Comparison of ENCODE assay signal across 27 cellular contexts in the genomic region with DNA sequence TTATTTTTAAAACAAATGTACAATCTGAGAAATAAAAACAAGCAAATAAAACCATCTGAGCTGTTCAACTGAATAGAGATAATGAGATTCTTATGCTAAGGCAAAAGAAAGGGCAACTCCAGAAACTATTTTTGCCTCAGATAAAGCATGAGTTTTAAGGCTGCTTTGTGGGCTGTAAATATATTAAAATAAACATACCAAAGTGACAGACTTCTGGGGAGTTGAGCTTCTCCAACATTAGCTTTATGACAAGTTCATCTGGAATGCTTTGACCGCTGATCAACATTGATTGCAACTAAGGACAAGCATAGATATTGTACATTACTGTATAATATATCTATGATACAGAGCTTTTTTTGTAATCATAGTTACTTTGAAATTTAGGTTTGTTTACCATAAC. TPM values are rescaled to one million over a fixed set of nuclear protein-coding genes. Genes with fewer than 3 reads are reported as not detected.
DNase-seq lines count a peak whose midpoint lies in the region; ATAC-seq, FAIRE-seq and TF ChIP-seq lines count a peak whose summit lies in the region.
"Had no signal": no experiment of that assay in that cellular context is flagged by ENCODE, and none has a peak within 500 bp of the region (broad histone marks: within the 10 kb centered on the region; RNA-seq: fewer than 3 reads in every experiment).

No MANE protein-coding gene starts in this region.

- H3K27me3 Mint-ChIP-seq in progenitor cell of endocrine pancreas, result no peaks in the 10 kb centered on the region
- H3K27me3 Mint-ChIP-seq: CD4-positive, CD25-positive, alpha-beta regulatory T cell; IgD-negative memory B cell had no signal

- H2AK5ac ChIP-seq in mesenchymal stem cell (ENCODE audit: low read length, severe bottlenecking), result no peak overlapping the region

- no peak overlapping the region for H4K91ac ChIP-seq in mesenchymal stem cell (ENCODE audit: low read length)

- intact Hi-C loops in endothelial cell of umbilical vein (cut with micrococcal nuclease), result loop anchor here (1.0 kb wide), 1 partner anchor 123 kb away; no protein-coding TSS in a partner anchor

- DNase-seq in EH (ENCODE audit: low read depth), result peak; percentile 80
- peak; percentile 45 for DNase-seq in NCI-H226
- DNase-seq in endothelial cell of umbilical vein (ENCODE audit: low read depth, low spot score), result peak; percentile 29
- peak; percentile 58 for DNase-seq in mesenchymal stem cell
- DNase-seq in NCI-H524 treated with DMSO at 0.1 percent for 48 hours (lab: John Stamatoyannopoulos, UW), result no peak
- no peak for DNase-seq in progenitor cell of endocrine pancreas (ENCODE audit: low spot score, unreplicated experiment)
- DNase-seq: activated CD4-positive, alpha-beta T cell treated with anti-CD3 and anti-CD28 coated beads, Interleukin-2, amount 50 U/mL, for 1 hour; activated CD8-positive, alpha-beta memory T cell treated with anti-CD3 and anti-CD28 coated beads, Interleukin-2, amount 50 U/mL, for 4 hours; activated effector memory CD4-positive, alpha-beta T cell treated with Interleukin-2 at 50 U/mL for 16 hours; CD4-positive, CD25-positive, alpha-beta regulatory T cell; glutamatergic neuron; NCI-H1105 treated with DMSO at 0.1 percent for 48 hours; NCI-H2029 treated with DMSO at 0.1 percent for 48 hours; NCI-H345; stimulated activated CD4-positive, alpha-beta T cell treated with anti-CD3 and anti-CD28 coated beads, Interleukin-4, amount 100 ng/mL, for 1 hour; stimulated activated naive CD4-positive, alpha-beta T cell; uterus had no signal

- H4K8ac ChIP-seq in mesenchymal stem cell (ENCODE audit: low read length), result no peak overlapping the region

- no TSS peak for BruUV-seq in endothelial cell of umbilical vein (replicated peaks; lab: Mats Ljungman, UMichigan)

- peaks cover 40% of the 10 kb centered on the region for H3K4me1 ChIP-seq in endothelial cell of umbilical vein (ENCODE audit: control insufficient read depth, extremely low read depth, insufficient read depth, low read length)
- no peaks in the 10 kb centered on the region for H3K4me1 ChIP-seq in mesenchymal stem cell (ENCODE audit: control insufficient read depth, insufficient read depth, low read depth, low read length)
- H3K4me1 ChIP-seq: breast epithelium, esophagus muscularis mucosa, HAP-1, uterus had no signal

- no peak overlapping the region for H3K18ac ChIP-seq in mesenchymal stem cell (ENCODE audit: low read depth in 1 of 2, low read length in 2 of 2)

- H2AFZ ChIP-seq in endothelial cell of umbilical vein (ENCODE audit: low read depth, low read length) (no peak overlapping the region), mesenchymal stem cell (ENCODE audit: low read depth, low read length) (no peak overlapping the region)

- no peak overlapping the region for H3K4ac ChIP-seq in mesenchymal stem cell (ENCODE audit: low read depth in 1 of 2, low read length in 2 of 2)

- H3K23ac ChIP-seq in mesenchymal stem cell (ENCODE audit: low read length in 2 of 2), result no peak overlapping the region

- H3K9me3 ChIP-seq in endothelial cell of umbilical vein (replicated peaks; ENCODE audit: control insufficient read depth, insufficient read depth, low read length) (no peaks in the 10 kb centered on the region), mesenchymal stem cell (ENCODE audit: control insufficient read depth, low read length) (no peaks in the 10 kb centered on the region)
- H3K9me3 ChIP-seq: breast epithelium, esophagus muscularis mucosa, HAP-1, thoracic aorta, uterus had no signal

- H3K9ac ChIP-seq in endothelial cell of umbilical vein (replicated peaks; ENCODE audit: extremely low read depth, insufficient read depth, low read length), result peak overlapping the region; percentile 67
- H3K9ac ChIP-seq in mesenchymal stem cell (ENCODE audit: low read length), result no peak overlapping the region

- no peak for TF ChIP-seq CTCF in endothelial cell of umbilical vein (IDR thresholded peaks at IDR 0.05; ENCODE audit: extremely low read depth in 1 of 2, insufficient read depth in 1 of 2, low read depth in 1 of 2, low read length in 2 of 2)
- TF ChIP-seq CTCF in progenitor cell of endocrine pancreas (IDR thresholded peaks at IDR 0.05; ENCODE audit: unreplicated experiment), result no peak

- H3K14ac ChIP-seq in mesenchymal stem cell (ENCODE audit: low read length in 2 of 2), result no peak overlapping the region

- no CpG with 5 or more reads among the region's 1 CpG for WGBS in mesenchymal stem cell

- TF ChIP-seq POLR2A in endothelial cell of umbilical vein (IDR thresholded peaks at IDR 0.05; ENCODE audit: low read depth, low read length), result peak; percentile 17

- no peak overlapping the region for H3K4me3 Mint-ChIP-seq in progenitor cell of endocrine pancreas (ENCODE audit: low read depth)
- H3K4me3 Mint-ChIP-seq: CD4-positive, CD25-positive, alpha-beta regulatory T cell; IgD-negative memory B cell had no signal

- no peaks in the 10 kb centered on the region for H3K4me1 Mint-ChIP-seq in progenitor cell of endocrine pancreas (ENCODE audit: low read depth)

- H3K9me3 Mint-ChIP-seq in progenitor cell of endocrine pancreas (ENCODE audit: low read depth), result no peaks in the 10 kb centered on the region

- H3K27ac Mint-ChIP-seq in progenitor cell of endocrine pancreas, result no peak overlapping the region
- H3K27ac Mint-ChIP-seq: CD4-positive, CD25-positive, alpha-beta regulatory T cell; IgD-negative memory B cell had no signal

- no peak overlapping the region for H2BK5ac ChIP-seq in mesenchymal stem cell (ENCODE audit: low read depth, low read length, poor library complexity, severe bottlenecking)

- no peaks in the 10 kb centered on the region for H3K79me2 ChIP-seq in endothelial cell of umbilical vein (ENCODE audit: control insufficient read depth, insufficient read depth, low read length)

- dilution Hi-C loops in endothelial cell of umbilical vein (cut with MboI; ENCODE audit: extremely low pct_ligation_motif_present, low sequenced_read_pairs), result no loop called here

- ATAC-seq in GM21367 (IDR thresholded peaks at IDR 0.05; ENCODE audit: unreplicated experiment) (no peak), HG03159 (IDR thresholded peaks at IDR 0.05; ENCODE audit: unreplicated experiment) (no peak)

- peaks cover 9% of the 10 kb centered on the region for H3K36me3 Mint-ChIP-seq in progenitor cell of endocrine pancreas (ENCODE audit: insufficient read depth)

- H3K4me2 ChIP-seq in endothelial cell of umbilical vein (ENCODE audit: insufficient read depth, low read length) (peak overlapping the region; percentile 70), mesenchymal stem cell (ENCODE audit: low read length, poor library complexity, severe bottlenecking) (no peak overlapping the region)

- H3K27me3 ChIP-seq in endothelial cell of umbilical vein (ENCODE audit: control insufficient read depth in 2 of 2, insufficient read depth in 2 of 2, low read length in 2 of 2) (no peaks in the 10 kb centered on the region), mesenchymal stem cell (ENCODE audit: control insufficient read depth in 1 of 2, insufficient read depth in 1 of 2, low read length in 2 of 2) (no peaks in the 10 kb centered on the region)
- H3K27me3 ChIP-seq: breast epithelium, esophagus muscularis mucosa, uterus had no signal

- POLR2A ChIA-PET in endothelial cell of umbilical vein (lab: Charles Lee), result no interaction called here

- no peaks in the 10 kb centered on the region for H3K9me1 ChIP-seq in endothelial cell of umbilical vein (replicated peaks; ENCODE audit: control insufficient read depth, extremely low read depth, insufficient read depth, low read length)

- CTCF ChIA-PET in endothelial cell of umbilical vein (lab: Charles Lee), result interaction anchor here (1.2 to 1.6 kb wide), 6 partner anchors 8 to 368 kb away, joined by 3 to 11 read pairs (median 6); a partner anchor contains a TSS

- no peaks in the 10 kb centered on the region for H3K79me1 ChIP-seq in mesenchymal stem cell (replicated peaks; ENCODE audit: low read length, poor library complexity, severe bottlenecking)

- H2BK15ac ChIP-seq in mesenchymal stem cell (ENCODE audit: low read depth, poor library complexity, severe bottlenecking), result no peak overlapping the region

- H3K4me3 ChIP-seq in endothelial cell of umbilical vein (replicated peaks in 1 of 3; ENCODE audit: insufficient read depth in 1 of 3, low read depth in 1 of 3, low read length in 3 of 3) (no peak overlapping the region), mesenchymal stem cell (ENCODE audit: insufficient read depth in 1 of 2, low read depth in 1 of 2, low read length in 2 of 2) (no peak overlapping the region)
- H3K4me3 ChIP-seq: breast epithelium, coronary artery, esophagus muscularis mucosa, HAP-1, thoracic aorta, uterus had no signal

- H3K27ac ChIP-seq in endothelial cell of umbilical vein (ENCODE audit: insufficient read depth, low read depth, low read length), result peak overlapping the region; percentile 90
- no peak overlapping the region for H3K27ac ChIP-seq in mesenchymal stem cell (ENCODE audit: low read length, poor library complexity, severe bottlenecking)
- H3K27ac ChIP-seq: breast epithelium, coronary artery, esophagus muscularis mucosa, HL-60, thoracic aorta, uterus had no signal

- H2BK120ac ChIP-seq in mesenchymal stem cell (ENCODE audit: low read depth, low read length), result no peak overlapping the region

- H4K20me1 ChIP-seq in endothelial cell of umbilical vein (replicated peaks; ENCODE audit: control insufficient read depth, extremely low read depth, insufficient read depth, low read length), result no peaks in the 10 kb centered on the region

- H3K36me3 ChIP-seq in endothelial cell of umbilical vein (ENCODE audit: control insufficient read depth in 2 of 2, extremely low read depth in 1 of 2, insufficient read depth in 2 of 2, low read length in 2 of 2), result no peaks in the 10 kb centered on the region
- H3K36me3 ChIP-seq in mesenchymal stem cell (ENCODE audit: control insufficient read depth in 1 of 2, insufficient read depth in 2 of 2, low read depth in 1 of 2, low read length in 2 of 2), result no peaks in the 10 kb centered on the region
- H3K36me3 ChIP-seq: breast epithelium, HAP-1, thoracic aorta, uterus had no signal

- peak; percentile 4 for FAIRE-seq in endothelial cell of umbilical vein (lab: Jason Lieb, UNC)
- FAIRE-seq: D721Med had no signal

- no peak overlapping the region for H2BK12ac ChIP-seq in mesenchymal stem cell (ENCODE audit: low read length in 2 of 2)

RNA-seq across cellular contexts. Expression of a gene that starts 19.3 kb away (rescaled TPM):
- total RNA-seq in endothelial cell of umbilical vein (3.2 and 4.0 TPM in 2 replicates), progenitor cell of endocrine pancreas (12.8 and 16.4 TPM in 2 replicates)
- polyA plus RNA-seq in endothelial cell of umbilical vein, result 1.2 and 1.4 TPM in 2 replicates
- 1.7 TPM in 2 replicates for polyA plus RNA-seq in endothelial cell of umbilical vein (2011; cell fraction: cytosol; rRNA removed)
- 5.6 and 6.0 TPM in 2 replicates for polyA plus RNA-seq in endothelial cell of umbilical vein (2011; cell fraction: nucleus; rRNA removed)
- polyA plus RNA-seq in endothelial cell of umbilical vein (2012), result 2.7 and 5.0 TPM in 2 replicates
- polyA minus RNA-seq in endothelial cell of umbilical vein, result 2.4 and 3.3 TPM in 2 replicates
- polyA minus RNA-seq in endothelial cell of umbilical vein (2011; cell fraction: cytosol; rRNA and poly(A)+ RNA removed), result 1.4 TPM
- 7.4 and 8.6 TPM in 2 replicates for polyA minus RNA-seq in endothelial cell of umbilical vein (2011; cell fraction: nucleus; rRNA and poly(A)+ RNA removed)
- polyA plus RNA-seq in mesenchymal stem cell (2013, experiment 1 of 2), result 1.9 TPM
- polyA plus RNA-seq in mesenchymal stem cell (2013, experiment 2 of 2), result 2.3 TPM

RNA-seq across cellular contexts. Expression of a gene that starts 19.4 kb away (rescaled TPM):
- total RNA-seq in endothelial cell of umbilical vein (11.5 and 12.2 TPM in 2 replicates), progenitor cell of endocrine pancreas (30.0 and 31.0 TPM in 2 replicates)
- polyA plus RNA-seq in endothelial cell of umbilical vein, result 5.7 and 7.9 TPM in 2 replicates
- polyA plus RNA-seq in endothelial cell of umbilical vein (2011; cell fraction: cytosol; rRNA removed), result 7.6 and 8.7 TPM in 2 replicates
- polyA plus RNA-seq in endothelial cell of umbilical vein (2011; cell fraction: nucleus; rRNA removed), result 13.1 and 15.2 TPM in 2 replicates
- polyA plus RNA-seq in endothelial cell of umbilical vein (2012), result 10.0 and 16.2 TPM in 2 replicates
- polyA minus RNA-seq in endothelial cell of umbilical vein, result 9.7 and 12.0 TPM in 2 replicates
- 5.1 TPM for polyA minus RNA-seq in endothelial cell of umbilical vein (2011; cell fraction: cytosol; rRNA and poly(A)+ RNA removed)
- polyA minus RNA-seq in endothelial cell of umbilical vein (2011; cell fraction: nucleus; rRNA and poly(A)+ RNA removed), result 11.3 and 18.2 TPM in 2 replicates
- polyA plus RNA-seq in mesenchymal stem cell (2013, experiment 1 of 2), result 7.7 TPM
- 7.8 TPM for polyA plus RNA-seq in mesenchymal stem cell (2013, experiment 2 of 2)

Comparison
In these comparisons a context has a peak if more than half of its experiments do, and no peak if none do; other contexts are left out.
1. DNase-seq: peak in EH (single experiment), NCI-H226 (single experiment), endothelial cell of umbilical vein (single experiment) and mesenchymal stem cell (single experiment); none in NCI-H524 treated with DMSO at 0.1 percent for 48 hours (single experiment) and progenitor cell of endocrine pancreas (single experiment).